ENCODE assay signal across 1 cellular context in genomic region chr14:20332946-20333782, GRCh38.
TF ChIP-seq lines count a peak whose summit lies in the region.

A gene with protein sequence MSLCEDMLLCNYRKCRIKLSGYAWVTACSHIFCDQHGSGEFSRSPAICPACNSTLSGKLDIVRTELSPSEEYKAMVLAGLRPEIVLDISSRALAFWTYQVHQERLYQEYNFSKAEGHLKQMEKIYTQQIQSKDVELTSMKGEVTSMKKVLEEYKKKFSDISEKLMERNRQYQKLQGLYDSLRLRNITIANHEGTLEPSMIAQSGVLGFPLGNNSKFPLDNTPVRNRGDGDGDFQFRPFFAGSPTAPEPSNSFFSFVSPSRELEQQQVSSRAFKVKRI (minus strand): TSS chr14:20333279. CDS start chr14:20316523, 16,756 bp downstream.

TF ChIP-seq in K562, 482 proteins besides CTCF, POLR2A, EP300 and RAD21 (continued from another document and continues in another):
- TF ChIP-seq MYC (IDR thresholded peaks at IDR 0.05; ENCODE audit: low read depth, low read length) = peak; percentile 92
- TF ChIP-seq MYC (CRISPR knock-in tag; IDR thresholded peaks at IDR 0.05; ENCODE audit: borderline replicate concordance, low read depth) = no peak
- TF ChIP-seq MEF2A (IDR thresholded peaks at IDR 0.05; ENCODE audit: control insufficient read depth, low read depth, low read length) = 0 out of 2 replicates have a peak, but pooled peaks have one; percentile 18
- 0 out of 2 replicates have a peak, but pooled peaks have one; percentile 20 for TF ChIP-seq JUN (IDR thresholded peaks at IDR 0.05; ENCODE audit: borderline replicate concordance, low read depth, low read length)
- TF ChIP-seq JUN (CRISPR knock-in tag; IDR thresholded peaks at IDR 0.05; ENCODE audit: borderline replicate concordance) = no peak
- peak; percentile 80 for TF ChIP-seq SAP30 (IDR thresholded peaks at IDR 0.05; ENCODE audit: borderline replicate concordance, insufficient read depth, low read depth, low read length, poor library complexity, severe bottlenecking)
- TF ChIP-seq KDM5B (IDR thresholded peaks at IDR 0.05; ENCODE audit: insufficient replicate concordance, low read depth, low read length) = peak; percentile 33
- 0 out of 2 replicates have a peak, but pooled peaks have one; percentile 36 for TF ChIP-seq ZEB2 (IDR thresholded peaks at IDR 0.05)
- TF ChIP-seq ZFP36 (IDR thresholded peaks at IDR 0.05; ENCODE audit: low read depth, low read length, partially characterized antibody) = peak; percentile 55
- TF ChIP-seq, protein P1, sequence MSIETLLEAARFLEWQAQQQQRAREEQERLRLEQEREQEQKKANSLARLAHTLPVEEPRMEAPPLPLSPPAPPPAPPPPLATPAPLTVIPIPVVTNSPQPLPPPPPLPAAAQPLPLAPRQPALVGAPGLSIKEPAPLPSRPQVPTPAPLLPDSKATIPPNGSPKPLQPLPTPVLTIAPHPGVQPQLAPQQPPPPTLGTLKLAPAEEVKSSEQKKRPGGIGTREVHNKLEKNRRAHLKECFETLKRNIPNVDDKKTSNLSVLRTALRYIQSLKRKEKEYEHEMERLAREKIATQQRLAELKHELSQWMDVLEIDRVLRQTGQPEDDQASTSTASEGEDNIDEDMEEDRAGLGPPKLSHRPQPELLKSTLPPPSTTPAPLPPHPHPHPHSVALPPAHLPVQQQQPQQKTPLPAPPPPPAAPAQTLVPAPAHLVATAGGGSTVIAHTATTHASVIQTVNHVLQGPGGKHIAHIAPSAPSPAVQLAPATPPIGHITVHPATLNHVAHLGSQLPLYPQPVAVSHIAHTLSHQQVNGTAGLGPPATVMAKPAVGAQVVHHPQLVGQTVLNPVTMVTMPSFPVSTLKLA (conservative IDR thresholded peaks at IDR 0.05) = peak; percentile 91 to 95
- TF ChIP-seq ZNF57 (CRISPR knock-in tag; IDR thresholded peaks at IDR 0.05) = no peak
- TF ChIP-seq TRIM24 (IDR thresholded peaks at IDR 0.05) = peak in 1 of 2 experiments; percentile 32; a peak in 1 of 4 replicates
- TF ChIP-seq CSDE1 (IDR thresholded peaks at IDR 0.05) = no peak
- TF ChIP-seq SIN3A (IDR thresholded peaks at IDR 0.05; ENCODE audit: borderline replicate concordance in 2 of 2, control insufficient read depth in 1 of 2, low read depth in 2 of 2, low read length in 2 of 2) = peak; percentile 58 to 67; a peak in 2 of 4 replicates
- TF ChIP-seq, protein P2, sequence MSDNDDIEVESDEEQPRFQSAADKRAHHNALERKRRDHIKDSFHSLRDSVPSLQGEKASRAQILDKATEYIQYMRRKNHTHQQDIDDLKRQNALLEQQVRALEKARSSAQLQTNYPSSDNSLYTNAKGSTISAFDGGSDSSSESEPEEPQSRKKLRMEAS (CRISPR knock-in tag; IDR thresholded peaks at IDR 0.05) = peak; percentile 67
- TF ChIP-seq, protein P3, sequence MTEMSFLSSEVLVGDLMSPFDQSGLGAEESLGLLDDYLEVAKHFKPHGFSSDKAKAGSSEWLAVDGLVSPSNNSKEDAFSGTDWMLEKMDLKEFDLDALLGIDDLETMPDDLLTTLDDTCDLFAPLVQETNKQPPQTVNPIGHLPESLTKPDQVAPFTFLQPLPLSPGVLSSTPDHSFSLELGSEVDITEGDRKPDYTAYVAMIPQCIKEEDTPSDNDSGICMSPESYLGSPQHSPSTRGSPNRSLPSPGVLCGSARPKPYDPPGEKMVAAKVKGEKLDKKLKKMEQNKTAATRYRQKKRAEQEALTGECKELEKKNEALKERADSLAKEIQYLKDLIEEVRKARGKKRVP (CRISPR knock-in tag; IDR thresholded peaks at IDR 0.05) = no peak
- TF ChIP-seq ZNF184 (CRISPR knock-in tag; IDR thresholded peaks at IDR 0.05) = no peak
- TF ChIP-seq HDAC1 (IDR thresholded peaks at IDR 0.05) = peak; percentile 26 to 94; a peak in 3 of 4 replicates
- TF ChIP-seq RBBP5 (IDR thresholded peaks at IDR 0.05; ENCODE audit: borderline replicate concordance, insufficient read depth, low read length, poor library complexity, severe bottlenecking) = peak; percentile 61
- peak; percentile 48; the same call in 1 of the 2 replicates for TF ChIP-seq PML (IDR thresholded peaks at IDR 0.05; ENCODE audit: low read length)
- TF ChIP-seq ASH1L (IDR thresholded peaks at IDR 0.05; ENCODE audit: borderline replicate concordance, low read depth, partially characterized antibody) = peak; percentile 61
- TF ChIP-seq ELF4 (CRISPR knock-in tag; IDR thresholded peaks at IDR 0.05) = 0 out of 2 replicates have a peak, but pooled peaks have one; percentile 6
- TF ChIP-seq, protein P4, sequence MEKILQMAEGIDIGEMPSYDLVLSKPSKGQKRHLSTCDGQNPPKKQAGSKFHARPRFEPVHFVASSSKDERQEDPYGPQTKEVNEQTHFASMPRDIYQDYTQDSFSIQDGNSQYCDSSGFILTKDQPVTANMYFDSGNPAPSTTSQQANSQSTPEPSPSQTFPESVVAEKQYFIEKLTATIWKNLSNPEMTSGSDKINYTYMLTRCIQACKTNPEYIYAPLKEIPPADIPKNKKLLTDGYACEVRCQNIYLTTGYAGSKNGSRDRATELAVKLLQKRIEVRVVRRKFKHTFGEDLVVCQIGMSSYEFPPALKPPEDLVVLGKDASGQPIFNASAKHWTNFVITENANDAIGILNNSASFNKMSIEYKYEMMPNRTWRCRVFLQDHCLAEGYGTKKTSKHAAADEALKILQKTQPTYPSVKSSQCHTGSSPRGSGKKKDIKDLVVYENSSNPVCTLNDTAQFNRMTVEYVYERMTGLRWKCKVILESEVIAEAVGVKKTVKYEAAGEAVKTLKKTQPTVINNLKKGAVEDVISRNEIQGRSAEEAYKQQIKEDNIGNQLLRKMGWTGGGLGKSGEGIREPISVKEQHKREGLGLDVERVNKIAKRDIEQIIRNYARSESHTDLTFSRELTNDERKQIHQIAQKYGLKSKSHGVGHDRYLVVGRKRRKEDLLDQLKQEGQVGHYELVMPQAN (IDR thresholded peaks at IDR 0.05; ENCODE audit: borderline replicate concordance) = peak; percentile 97
- TF ChIP-seq HDAC2 (IDR thresholded peaks at IDR 0.05) = peak; percentile 84; the same call in 1 of the 2 replicates
- TF ChIP-seq NR4A1 (CRISPR knock-in tag; IDR thresholded peaks at IDR 0.05) = no peak
- TF ChIP-seq NR4A1 (tag; IDR thresholded peaks at IDR 0.05) = no peak
- no peak for TF ChIP-seq GTF2F1 (IDR thresholded peaks at IDR 0.05; ENCODE audit: low read depth, low read length)
- TF ChIP-seq ZNF699 (CRISPR knock-in tag; IDR thresholded peaks at IDR 0.05; ENCODE audit: insufficient replicate concordance) = no peak
- TF ChIP-seq GABPA (tag; conservative IDR thresholded peaks at IDR 0.05; ENCODE audit: low read depth) = peak; percentile 70
- TF ChIP-seq ZBTB40 (IDR thresholded peaks at IDR 0.05) = peak; percentile 70
- no peak for TF ChIP-seq ZBTB40 (CRISPR knock-in tag; IDR thresholded peaks at IDR 0.05)
- no peak for TF ChIP-seq IRF1 (CRISPR knock-in tag; IDR thresholded peaks at IDR 0.05; ENCODE audit: borderline replicate concordance)
- no peak for TF ChIP-seq ZBTB12 (CRISPR knock-in tag; IDR thresholded peaks at IDR 0.05)
- TF ChIP-seq POLR2B (IDR thresholded peaks at IDR 0.05; ENCODE audit: low read depth, partially characterized antibody) = peak; percentile 79
- TF ChIP-seq NCOA1 (IDR thresholded peaks at IDR 0.05; ENCODE audit: low read depth) = 0 out of 2 replicates have a peak, but pooled peaks have one; percentile 37
- TF ChIP-seq, protein P5, sequence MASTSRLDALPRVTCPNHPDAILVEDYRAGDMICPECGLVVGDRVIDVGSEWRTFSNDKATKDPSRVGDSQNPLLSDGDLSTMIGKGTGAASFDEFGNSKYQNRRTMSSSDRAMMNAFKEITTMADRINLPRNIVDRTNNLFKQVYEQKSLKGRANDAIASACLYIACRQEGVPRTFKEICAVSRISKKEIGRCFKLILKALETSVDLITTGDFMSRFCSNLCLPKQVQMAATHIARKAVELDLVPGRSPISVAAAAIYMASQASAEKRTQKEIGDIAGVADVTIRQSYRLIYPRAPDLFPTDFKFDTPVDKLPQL (IDR thresholded peaks at IDR 0.05; ENCODE audit: extremely low read depth, insufficient read length) = peak; percentile 83
- peak; percentile 80 for TF ChIP-seq ELF1 (tag; IDR thresholded peaks at IDR 0.05)
- TF ChIP-seq ZNF12 (CRISPR knock-in tag; IDR thresholded peaks at IDR 0.05) = no peak
- peak; percentile 39; the same call in 1 of the 2 replicates for TF ChIP-seq CEBPG (CRISPR knock-in tag; IDR thresholded peaks at IDR 0.05)
- peak; percentile 83 to 89 for TF ChIP-seq CEBPG (tag; conservative IDR thresholded peaks at IDR 0.05 in 1 of 2, IDR thresholded peaks at IDR 0.05 in 1 of 2)
- peak; percentile 76 for TF ChIP-seq TBP (optimal IDR thresholded peaks at IDR 0.05; ENCODE audit: low read depth, low read length)
- peak; percentile 40; the same call in 1 of the 2 replicates for TF ChIP-seq C11orf30 (IDR thresholded peaks at IDR 0.05; ENCODE audit: low read depth)
- peak; percentile 43; the same call in 1 of the 2 replicates for TF ChIP-seq NBN (IDR thresholded peaks at IDR 0.05; ENCODE audit: low read depth)
- TF ChIP-seq HNRNPLL (IDR thresholded peaks at IDR 0.05; ENCODE audit: low read depth, low read length, poor library complexity, severe bottlenecking) = peak; percentile 32
- peak; percentile 18; the same call in 1 of the 2 replicates for TF ChIP-seq PKNOX1 (IDR thresholded peaks at IDR 0.05)
- TF ChIP-seq DPF2 (IDR thresholded peaks at IDR 0.05) = 0 out of 2 replicates have a peak, but pooled peaks have one; percentile 34
